In the genomic region with DNA sequence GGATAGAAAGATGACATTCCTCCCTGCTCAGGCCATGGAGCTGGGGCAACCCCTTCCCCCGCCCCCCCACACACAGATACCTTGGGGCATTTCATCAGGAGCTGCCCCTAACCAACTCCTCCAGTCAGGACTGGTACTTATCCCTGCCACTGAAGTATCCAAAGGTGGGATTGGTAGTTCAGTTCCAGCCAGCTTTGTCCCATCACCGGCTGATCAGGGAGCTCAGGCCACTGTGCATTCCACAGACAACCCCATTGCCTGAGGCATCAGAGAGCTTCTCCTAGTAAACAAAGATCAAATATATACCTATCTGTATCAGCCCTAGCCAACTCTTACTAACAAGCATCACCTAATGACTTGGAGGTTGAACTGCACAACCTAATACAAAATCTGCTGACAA, we compare ENCODE assay signal across 8 cellular contexts.
"Had no signal": no experiment of that assay in that cellular context is flagged by ENCODE, and none has a peak within 500 bp of the region (broad histone marks: within the 10 kb centered on the region; RNA-seq: fewer than 3 reads in every experiment).

No MANE protein-coding gene starts in this region.

- ATAC-seq: GM23338, HCT116 had no signal

- DNase-seq: GM23248, GOT3, H7, H9, HCEC 1CT, HFFc6 had no signal
